ENCODE assay signal across 2 cellular contexts in the genomic region with DNA sequence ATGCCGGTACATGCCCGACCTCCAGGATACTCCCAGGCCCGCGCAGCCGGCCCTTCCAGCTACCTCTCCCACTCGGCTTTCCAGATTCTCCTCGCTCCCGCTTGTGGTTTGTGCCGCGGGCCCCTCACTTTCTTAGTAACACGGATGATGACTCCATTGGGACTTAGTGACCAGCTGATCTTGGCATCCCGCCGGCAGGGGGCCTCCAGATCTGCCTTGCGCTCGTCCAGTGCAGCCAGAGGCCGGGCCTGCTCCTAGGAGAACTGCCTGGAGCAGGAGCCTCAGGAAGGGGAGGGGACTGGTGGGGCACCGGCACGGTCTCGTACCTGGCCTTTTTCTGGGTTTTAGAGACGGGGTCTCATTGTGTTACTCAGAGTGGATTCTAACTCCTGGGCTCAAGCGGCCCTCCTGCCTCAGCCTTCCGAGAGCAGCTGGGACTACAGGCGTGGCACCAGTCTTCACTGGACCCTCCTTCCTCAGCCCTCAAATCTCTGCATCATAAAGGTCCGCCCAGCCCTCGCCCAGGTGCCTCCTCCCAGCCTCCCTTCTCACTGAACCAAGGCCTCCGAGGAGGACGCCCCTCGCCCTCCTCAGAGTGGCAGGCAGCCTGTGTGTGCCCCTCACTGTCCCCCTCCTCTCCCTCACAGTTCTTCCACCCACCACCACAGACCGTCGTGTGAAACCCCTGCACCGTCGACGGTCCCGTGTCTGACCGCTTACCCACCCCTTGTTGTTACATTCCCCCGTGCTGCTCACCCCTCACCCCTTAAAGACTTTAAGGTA.
TF ChIP-seq lines count a peak whose summit lies in the region.

No MANE protein-coding gene starts in this region.

TF ChIP-seq in HepG2, 621 proteins besides CTCF, POLR2A, EP300 and RAD21:
- TF ChIP-seq MAFF (IDR thresholded peaks at IDR 0.05; ENCODE audit: low read depth, low read length), result no peak
- no peak for TF ChIP-seq ZNF768 (CRISPR knock-in tag; IDR thresholded peaks at IDR 0.05)
- TF ChIP-seq, protein P1, sequence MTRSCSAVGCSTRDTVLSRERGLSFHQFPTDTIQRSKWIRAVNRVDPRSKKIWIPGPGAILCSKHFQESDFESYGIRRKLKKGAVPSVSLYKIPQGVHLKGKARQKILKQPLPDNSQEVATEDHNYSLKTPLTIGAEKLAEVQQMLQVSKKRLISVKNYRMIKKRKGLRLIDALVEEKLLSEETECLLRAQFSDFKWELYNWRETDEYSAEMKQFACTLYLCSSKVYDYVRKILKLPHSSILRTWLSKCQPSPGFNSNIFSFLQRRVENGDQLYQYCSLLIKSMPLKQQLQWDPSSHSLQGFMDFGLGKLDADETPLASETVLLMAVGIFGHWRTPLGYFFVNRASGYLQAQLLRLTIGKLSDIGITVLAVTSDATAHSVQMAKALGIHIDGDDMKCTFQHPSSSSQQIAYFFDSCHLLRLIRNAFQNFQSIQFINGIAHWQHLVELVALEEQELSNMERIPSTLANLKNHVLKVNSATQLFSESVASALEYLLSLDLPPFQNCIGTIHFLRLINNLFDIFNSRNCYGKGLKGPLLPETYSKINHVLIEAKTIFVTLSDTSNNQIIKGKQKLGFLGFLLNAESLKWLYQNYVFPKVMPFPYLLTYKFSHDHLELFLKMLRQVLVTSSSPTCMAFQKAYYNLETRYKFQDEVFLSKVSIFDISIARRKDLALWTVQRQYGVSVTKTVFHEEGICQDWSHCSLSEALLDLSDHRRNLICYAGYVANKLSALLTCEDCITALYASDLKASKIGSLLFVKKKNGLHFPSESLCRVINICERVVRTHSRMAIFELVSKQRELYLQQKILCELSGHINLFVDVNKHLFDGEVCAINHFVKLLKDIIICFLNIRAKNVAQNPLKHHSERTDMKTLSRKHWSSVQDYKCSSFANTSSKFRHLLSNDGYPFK (CRISPR knock-in tag; IDR thresholded peaks at IDR 0.05; ENCODE audit: borderline replicate concordance), result no peak
- TF ChIP-seq, protein P2, sequence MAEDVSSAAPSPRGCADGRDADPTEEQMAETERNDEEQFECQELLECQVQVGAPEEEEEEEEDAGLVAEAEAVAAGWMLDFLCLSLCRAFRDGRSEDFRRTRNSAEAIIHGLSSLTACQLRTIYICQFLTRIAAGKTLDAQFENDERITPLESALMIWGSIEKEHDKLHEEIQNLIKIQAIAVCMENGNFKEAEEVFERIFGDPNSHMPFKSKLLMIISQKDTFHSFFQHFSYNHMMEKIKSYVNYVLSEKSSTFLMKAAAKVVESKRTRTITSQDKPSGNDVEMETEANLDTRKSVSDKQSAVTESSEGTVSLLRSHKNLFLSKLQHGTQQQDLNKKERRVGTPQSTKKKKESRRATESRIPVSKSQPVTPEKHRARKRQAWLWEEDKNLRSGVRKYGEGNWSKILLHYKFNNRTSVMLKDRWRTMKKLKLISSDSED (CRISPR knock-in tag; IDR thresholded peaks at IDR 0.05), result no peak
- TF ChIP-seq, protein P3, sequence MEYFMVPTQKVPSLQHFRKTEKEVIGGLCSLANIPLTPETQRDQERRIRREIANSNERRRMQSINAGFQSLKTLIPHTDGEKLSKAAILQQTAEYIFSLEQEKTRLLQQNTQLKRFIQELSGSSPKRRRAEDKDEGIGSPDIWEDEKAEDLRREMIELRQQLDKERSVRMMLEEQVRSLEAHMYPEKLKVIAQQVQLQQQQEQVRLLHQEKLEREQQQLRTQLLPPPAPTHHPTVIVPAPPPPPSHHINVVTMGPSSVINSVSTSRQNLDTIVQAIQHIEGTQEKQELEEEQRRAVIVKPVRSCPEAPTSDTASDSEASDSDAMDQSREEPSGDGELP (IDR thresholded peaks at IDR 0.05; ENCODE audit: borderline replicate concordance, low read depth), result peak; percentile 45; the same call in 1 of the 2 replicates
TF ChIP-seq in HepG2: peak in this region for 1.

TF ChIP-seq in H1, 55 proteins besides CTCF, POLR2A, EP300 and RAD21:
- TF ChIP-seq SUZ12 (IDR thresholded peaks at IDR 0.05; ENCODE audit: low read length) (no peak), POU5F1 (IDR thresholded peaks at IDR 0.05; ENCODE audit: low read depth, low read length) (no peak), SP2 (IDR thresholded peaks at IDR 0.05; ENCODE audit: low read length) (no peak), YY1 (IDR thresholded peaks at IDR 0.05; ENCODE audit: low read depth, low read length) (no peak), SIRT6 (IDR thresholded peaks at IDR 0.05; ENCODE audit: low read length) (no peak), RXRA (IDR thresholded peaks at IDR 0.05; ENCODE audit: insufficient read depth, low read depth, low read length) (no peak)
- TF ChIP-seq, protein P4, sequence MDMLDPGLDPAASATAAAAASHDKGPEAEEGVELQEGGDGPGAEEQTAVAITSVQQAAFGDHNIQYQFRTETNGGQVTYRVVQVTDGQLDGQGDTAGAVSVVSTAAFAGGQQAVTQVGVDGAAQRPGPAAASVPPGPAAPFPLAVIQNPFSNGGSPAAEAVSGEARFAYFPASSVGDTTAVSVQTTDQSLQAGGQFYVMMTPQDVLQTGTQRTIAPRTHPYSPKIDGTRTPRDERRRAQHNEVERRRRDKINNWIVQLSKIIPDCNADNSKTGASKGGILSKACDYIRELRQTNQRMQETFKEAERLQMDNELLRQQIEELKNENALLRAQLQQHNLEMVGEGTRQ (IDR thresholded peaks at IDR 0.05; ENCODE audit: low read length), result no peak
